ENCODE assay signal across 9 cellular contexts in the genomic region with DNA sequence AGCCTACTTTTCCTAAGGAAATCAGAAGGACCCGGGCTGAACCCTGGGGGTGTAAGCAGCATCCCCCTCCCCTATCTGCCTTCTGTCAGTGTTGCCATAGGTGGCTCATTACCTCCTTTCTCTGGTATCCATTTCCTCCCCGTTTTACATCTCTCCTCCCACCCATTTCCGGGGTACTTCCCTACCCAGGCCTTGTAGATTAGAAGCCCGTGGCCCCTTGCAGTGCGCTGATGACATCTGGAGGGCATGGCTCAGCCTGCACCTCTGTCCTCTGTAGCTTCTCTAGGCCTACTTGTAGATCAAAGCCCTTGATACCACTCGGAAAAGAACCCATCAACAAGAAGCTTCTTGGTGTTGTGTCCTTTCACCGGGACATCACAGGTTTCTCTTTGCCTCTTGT.
DNase-seq lines count a peak whose midpoint lies in the region; ATAC-seq, FAIRE-seq and TF ChIP-seq lines count a peak whose summit lies in the region.
"Had no signal": no experiment of that assay in that cellular context is flagged by ENCODE, and none has a peak within 500 bp of the region (broad histone marks: within the 10 kb centered on the region; RNA-seq: fewer than 3 reads in every experiment).

No MANE protein-coding gene starts in this region.

- FAIRE-seq in astrocyte (lab: Jason Lieb, UNC): peak; percentile 43

- WGBS in thymus: 69% methylated on average over 7 of the region's 7 CpGs

- POLR2A ChIA-PET in CD4-positive, alpha-beta T cell (lab: Charles Lee): interaction anchor here (0.8 to 1.1 kb wide), 2 partner anchors 12 to 20 kb away, joined by 3 to 4 read pairs; no protein-coding TSS in a partner anchor

- peak; percentile 94 for ATAC-seq in CD4-positive, alpha-beta T cell (ENCODE audit: poor library complexity)
- peak; percentile 73 for ATAC-seq in GM21390 (IDR thresholded peaks at IDR 0.05; ENCODE audit: unreplicated experiment)

- H3K9me3 ChIP-seq in CD4-positive, alpha-beta T cell (ENCODE audit: control insufficient read depth, low read length): no peaks in the 10 kb centered on the region
- H3K9me3 ChIP-seq in astrocyte (ENCODE audit: insufficient read depth, low read depth, low read length) (no peaks in the 10 kb centered on the region), thymus (ENCODE audit: control insufficient read depth) (no peaks in the 10 kb centered on the region), BE2C (no peaks in the 10 kb centered on the region)

- intact Hi-C loops in CD4-positive, alpha-beta T cell (cut with DNase I, micrococcal nuclease): no loop called here

- peaks cover 49% of the 10 kb centered on the region for H3K4me1 Mint-ChIP-seq in CD4-positive, alpha-beta T cell (ENCODE audit: low read depth)
- H3K4me1 Mint-ChIP-seq in astrocyte (ENCODE audit: low read depth, unreplicated experiment): peaks cover 13% of the 10 kb centered on the region

- peaks cover 20% of the 10 kb centered on the region for H3K36me3 Mint-ChIP-seq in CD4-positive, alpha-beta T cell (ENCODE audit: low read depth)
- peaks cover 3% of the 10 kb centered on the region for H3K36me3 Mint-ChIP-seq in astrocyte (ENCODE audit: low read depth, unreplicated experiment)

- DNase-seq in CD4-positive, alpha-beta T cell: peak in 9 of 10 experiments; percentile 16 to 60 (median 39)
- DNase-seq in NAMALWA (ENCODE audit: low spot score) (peak; percentile 2), astrocyte (ENCODE audit: low read depth) (no peak), COLO829 (ENCODE audit: low spot score) (no peak), BE2C (no peak), retina (no peak)

- H3K9me3 Mint-ChIP-seq in CD4-positive, alpha-beta T cell: no peaks in the 10 kb centered on the region
- no peaks in the 10 kb centered on the region for H3K9me3 Mint-ChIP-seq in astrocyte (ENCODE audit: unreplicated experiment)

- H3K4me1 ChIP-seq in astrocyte (ENCODE audit: insufficient read depth, low read length): no peaks in the 10 kb centered on the region
- no peaks in the 10 kb centered on the region for H3K4me1 ChIP-seq in thymus (ENCODE audit: control insufficient read depth, insufficient read depth, low read length)
- H3K4me1 ChIP-seq in BE2C: no peaks in the 10 kb centered on the region

- peak overlapping the region; percentile 35 for H3K27ac ChIP-seq in CD4-positive, alpha-beta T cell (ENCODE audit: low read depth, low read length)
- H3K27ac ChIP-seq in astrocyte (ENCODE audit: low read depth, low read length) (no peak overlapping the region), thymus (ENCODE audit: low read depth) (peak overlapping the region; percentile 31)

- no peaks in the 10 kb centered on the region for H3K79me2 ChIP-seq in astrocyte (ENCODE audit: insufficient read depth, low read length)

- peak overlapping the region; percentile 92 for H3K27ac Mint-ChIP-seq in CD4-positive, alpha-beta T cell
- no peak overlapping the region for H3K27ac Mint-ChIP-seq in astrocyte (ENCODE audit: unreplicated experiment)
- H3K27ac Mint-ChIP-seq: mesothelial cell of epicardium had no signal

- H3K9ac ChIP-seq in astrocyte (ENCODE audit: low read length): no peak overlapping the region

- no peaks in the 10 kb centered on the region for H3K27me3 ChIP-seq in CD4-positive, alpha-beta T cell (ENCODE audit: control insufficient read depth, insufficient read depth, low read length)
- H3K27me3 ChIP-seq in astrocyte (ENCODE audit: insufficient read depth, low read length) (no peaks in the 10 kb centered on the region), thymus (ENCODE audit: control insufficient read depth, insufficient read depth) (no peaks in the 10 kb centered on the region), BE2C (no peaks in the 10 kb centered on the region)

- no peak overlapping the region for H3K4me2 ChIP-seq in astrocyte (ENCODE audit: low read length)

- no peaks in the 10 kb centered on the region for H3K27me3 Mint-ChIP-seq in CD4-positive, alpha-beta T cell
- H3K27me3 Mint-ChIP-seq in astrocyte (ENCODE audit: low read depth, unreplicated experiment): no peaks in the 10 kb centered on the region

- H3K4me3 ChIP-seq in astrocyte (ENCODE audit: insufficient read depth, low read depth, low read length) (no peak overlapping the region), thymus (ENCODE audit: low read length) (no peak overlapping the region), BE2C (ENCODE audit: low read depth, low read length) (no peak overlapping the region)

- H3K4me3 Mint-ChIP-seq in CD4-positive, alpha-beta T cell: peak overlapping the region; percentile 67
- no peak overlapping the region for H3K4me3 Mint-ChIP-seq in astrocyte (ENCODE audit: unreplicated experiment)
- H3K4me3 Mint-ChIP-seq: mesothelial cell of epicardium had no signal

- peaks cover 38% of the 10 kb centered on the region for H4K20me1 ChIP-seq in astrocyte (ENCODE audit: insufficient read depth, low read length)

- no peak for TF ChIP-seq CTCF in CD4-positive, alpha-beta T cell (IDR thresholded peaks at IDR 0.05)
- TF ChIP-seq CTCF in astrocyte (IDR thresholded peaks at IDR 0.05; ENCODE audit: insufficient read depth, low read depth, low read length): no peak
- TF ChIP-seq CTCF in BE2C (IDR thresholded peaks at IDR 0.05; ENCODE audit: low read depth, low read length): no peak

- no peaks in the 10 kb centered on the region for H3K36me3 ChIP-seq in astrocyte (ENCODE audit: insufficient read depth, low read length)
- no peaks in the 10 kb centered on the region for H3K36me3 ChIP-seq in thymus (ENCODE audit: control insufficient read depth, insufficient read depth)
- H3K36me3 ChIP-seq in BE2C: no peaks in the 10 kb centered on the region

- no peak overlapping the region for H2AFZ ChIP-seq in astrocyte (ENCODE audit: low read depth, low read length)

- CTCF ChIA-PET in CD4-positive, alpha-beta T cell (lab: Charles Lee): interaction anchor here (0.7 to 0.8 kb wide), 2 partner anchors 19 to 74 kb away, joined by 3 read pairs; no protein-coding TSS in a partner anchor

Comparison
In these comparisons a context has a peak if more than half of its experiments do, and no peak if none do; other contexts are left out.
1. DNase-seq: peak in CD4-positive, alpha-beta T cell (9 of 10) and NAMALWA (single experiment); none in astrocyte (single experiment), COLO829 (single experiment), BE2C (single experiment) and retina (single experiment).